1 cellular context compared by ENCODE assay signal in the genomic region with DNA sequence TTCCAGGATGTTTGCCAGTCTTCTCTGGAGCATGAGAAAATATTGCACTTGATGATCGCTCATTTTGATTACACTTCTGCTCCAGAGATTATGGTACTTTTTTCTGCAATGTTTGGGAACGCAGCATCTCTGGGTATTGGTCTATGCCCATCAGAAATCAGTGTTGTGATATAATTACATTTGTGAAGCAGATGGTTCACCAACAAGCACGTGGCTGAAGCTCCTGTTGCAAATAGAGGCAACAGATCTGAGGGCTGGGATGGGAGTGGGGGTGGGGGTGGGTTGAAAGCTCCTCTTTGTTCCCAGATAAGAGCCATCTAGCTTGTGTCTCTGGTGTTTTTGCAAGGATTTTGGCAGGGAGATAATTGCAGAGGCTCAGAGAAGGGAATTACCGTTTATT.
TF ChIP-seq lines count a peak whose summit lies in the region.

No MANE protein-coding gene starts in this region.

TF ChIP-seq in GM23338, 12 proteins besides CTCF, POLR2A, EP300 and RAD21 (continued from another document):
- TF ChIP-seq, protein P1, sequence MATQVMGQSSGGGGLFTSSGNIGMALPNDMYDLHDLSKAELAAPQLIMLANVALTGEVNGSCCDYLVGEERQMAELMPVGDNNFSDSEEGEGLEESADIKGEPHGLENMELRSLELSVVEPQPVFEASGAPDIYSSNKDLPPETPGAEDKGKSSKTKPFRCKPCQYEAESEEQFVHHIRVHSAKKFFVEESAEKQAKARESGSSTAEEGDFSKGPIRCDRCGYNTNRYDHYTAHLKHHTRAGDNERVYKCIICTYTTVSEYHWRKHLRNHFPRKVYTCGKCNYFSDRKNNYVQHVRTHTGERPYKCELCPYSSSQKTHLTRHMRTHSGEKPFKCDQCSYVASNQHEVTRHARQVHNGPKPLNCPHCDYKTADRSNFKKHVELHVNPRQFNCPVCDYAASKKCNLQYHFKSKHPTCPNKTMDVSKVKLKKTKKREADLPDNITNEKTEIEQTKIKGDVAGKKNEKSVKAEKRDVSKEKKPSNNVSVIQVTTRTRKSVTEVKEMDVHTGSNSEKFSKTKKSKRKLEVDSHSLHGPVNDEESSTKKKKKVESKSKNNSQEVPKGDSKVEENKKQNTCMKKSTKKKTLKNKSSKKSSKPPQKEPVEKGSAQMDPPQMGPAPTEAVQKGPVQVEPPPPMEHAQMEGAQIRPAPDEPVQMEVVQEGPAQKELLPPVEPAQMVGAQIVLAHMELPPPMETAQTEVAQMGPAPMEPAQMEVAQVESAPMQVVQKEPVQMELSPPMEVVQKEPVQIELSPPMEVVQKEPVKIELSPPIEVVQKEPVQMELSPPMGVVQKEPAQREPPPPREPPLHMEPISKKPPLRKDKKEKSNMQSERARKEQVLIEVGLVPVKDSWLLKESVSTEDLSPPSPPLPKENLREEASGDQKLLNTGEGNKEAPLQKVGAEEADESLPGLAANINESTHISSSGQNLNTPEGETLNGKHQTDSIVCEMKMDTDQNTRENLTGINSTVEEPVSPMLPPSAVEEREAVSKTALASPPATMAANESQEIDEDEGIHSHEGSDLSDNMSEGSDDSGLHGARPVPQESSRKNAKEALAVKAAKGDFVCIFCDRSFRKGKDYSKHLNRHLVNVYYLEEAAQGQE (IDR thresholded peaks at IDR 0.05; ENCODE audit: unreplicated experiment), result no peak
TF ChIP-seq in GM23338: peak in this region for 0.
